In the genomic region with DNA sequence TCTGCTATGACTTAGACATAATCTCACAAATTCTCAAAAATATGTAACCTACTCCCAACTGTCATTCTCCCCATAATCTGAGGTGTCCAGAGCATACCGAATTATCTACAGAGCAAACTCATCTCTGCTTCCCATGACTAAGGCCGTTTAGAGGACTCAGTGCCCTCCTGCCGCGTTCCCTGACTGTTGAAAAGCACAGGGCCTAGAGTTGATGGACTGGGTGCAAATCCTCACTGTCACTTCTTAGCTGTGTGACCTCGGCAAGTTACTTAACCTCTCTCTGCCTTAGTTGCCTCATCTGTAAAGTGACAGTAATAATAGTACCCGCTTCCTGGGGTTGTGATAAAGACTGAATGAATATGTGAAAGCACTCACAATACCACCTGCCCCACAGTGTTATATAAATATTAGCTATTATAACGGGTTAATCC, we compare ENCODE assay signal across 7 cellular contexts. TPM values are rescaled to one million over a fixed set of nuclear protein-coding genes. Genes with fewer than 3 reads are reported as not detected.
DNase-seq lines count a peak whose midpoint lies in the region; ATAC-seq and TF ChIP-seq lines count a peak whose summit lies in the region.

No MANE protein-coding gene starts in this region.

- intact Hi-C loops in gastrocnemius medialis (cut with DNase I; ENCODE audit: low total_unique reads) (loop anchor here (2.0 to 5.0 kb wide), 2 partner anchors 95 to 97 kb away; a partner anchor contains a TSS), left colon (cut with DNase I, micrococcal nuclease) (no loop called here)

- in situ Hi-C loops in gastrocnemius medialis (cut with MboI; ENCODE audit: low sequenced_read_pairs in 4 of 4): no loop called here

- TF ChIP-seq CTCF in GM12865 (IDR thresholded peaks at IDR 0.05; ENCODE audit: insufficient read depth, low read depth, low read length, missing control alignments): no peak
- no peak for TF ChIP-seq CTCF in Peyer's patch (IDR thresholded peaks at IDR 0.05)
- no peak for TF ChIP-seq CTCF in epithelial cell of proximal tubule (conservative IDR thresholded peaks at IDR 0.05; ENCODE audit: low read depth, low read length)
- no peak for TF ChIP-seq CTCF in gastrocnemius medialis (IDR thresholded peaks at IDR 0.05 in 4 of 5, conservative IDR thresholded peaks at IDR 0.05 in 1 of 5)

- TF ChIP-seq POLR2A in Peyer's patch (IDR thresholded peaks at IDR 0.05) (no peak), gastrocnemius medialis (IDR thresholded peaks at IDR 0.05) (no peak)

- no peak for ATAC-seq in gastrocnemius medialis
- no peak for ATAC-seq in HG02623 (IDR thresholded peaks at IDR 0.05; ENCODE audit: unreplicated experiment)
- no peak for ATAC-seq in left colon

- peak; percentile 36 for DNase-seq in GM12865 (ENCODE audit: low read depth)
- no peak for DNase-seq in Peyer's patch
- no peak for DNase-seq in epithelial cell of proximal tubule (ENCODE audit: low read depth)
- no peak for DNase-seq in gastrocnemius medialis
- DNase-seq in NCI-H2029 (lab: John Stamatoyannopoulos, UW): no peak
- no peak for DNase-seq in left colon

- H3K36me3 ChIP-seq in Peyer's patch (no peaks in the 10 kb centered on the region), gastrocnemius medialis (no peaks in the 10 kb centered on the region)

- H3K4me1 ChIP-seq in Peyer's patch: peaks cover 0 to 47% (median 0%) of the 10 kb centered on the region in 4 donors
- H3K4me1 ChIP-seq in gastrocnemius medialis: peaks cover 4% of the 10 kb centered on the region in 2 donors

- H3K27ac ChIP-seq in Peyer's patch: peak overlapping the region; percentile 86 to 97 (median 94)
- peak overlapping the region; percentile 87 to 91 (median 88) for H3K27ac ChIP-seq in gastrocnemius medialis

- no peaks in the 10 kb centered on the region for H3K27me3 ChIP-seq in Peyer's patch
- H3K27me3 ChIP-seq in gastrocnemius medialis: no peaks in the 10 kb centered on the region

- no peaks in the 10 kb centered on the region for H3K9me3 ChIP-seq in Peyer's patch
- no peaks in the 10 kb centered on the region for H3K9me3 ChIP-seq in gastrocnemius medialis

- H3K4me3 ChIP-seq in GM12865 (ENCODE audit: low read depth, low read length) (peak overlapping the region; percentile 56), Peyer's patch (peak overlapping the region; percentile 67 to 79 (median 74)), epithelial cell of proximal tubule (ENCODE audit: low read depth, low read length) (peak overlapping the region; percentile 77), gastrocnemius medialis (peak overlapping the region; percentile 71 to 99 (median 82))

RNA-seq across cellular contexts. Expression of a gene that starts 4.7 kb away (rescaled TPM):
- total RNA-seq in Peyer's patch: 10 to 100 TPM; 13.2 to 61.6 (median 47.6) TPM
- total RNA-seq in epithelial cell of proximal tubule: 158 and 190 TPM in 2 replicates
- 10 to 100 TPM; 18.9 to 53.1 (median 27.0) TPM for total RNA-seq in gastrocnemius medialis
- 10 to 100 TPM; 19.5 to 54.3 TPM for total RNA-seq in left colon

RNA-seq across cellular contexts. Expression of a gene that starts 43.6 kb away (rescaled TPM):
- 10 to 100 TPM; 21.5 to 73.1 (median 68.2) TPM for total RNA-seq in Peyer's patch
- total RNA-seq in epithelial cell of proximal tubule: 15.1 and 30.7 TPM in 2 replicates
- total RNA-seq in gastrocnemius medialis: 1 to 10 TPM; 4.7 to 8.7 (median 5.8) TPM
- 10 to 100 TPM; 25.5 to 27.6 TPM for total RNA-seq in left colon
